Comparison of ENCODE assay signal across 7 cellular contexts in the genomic region with DNA sequence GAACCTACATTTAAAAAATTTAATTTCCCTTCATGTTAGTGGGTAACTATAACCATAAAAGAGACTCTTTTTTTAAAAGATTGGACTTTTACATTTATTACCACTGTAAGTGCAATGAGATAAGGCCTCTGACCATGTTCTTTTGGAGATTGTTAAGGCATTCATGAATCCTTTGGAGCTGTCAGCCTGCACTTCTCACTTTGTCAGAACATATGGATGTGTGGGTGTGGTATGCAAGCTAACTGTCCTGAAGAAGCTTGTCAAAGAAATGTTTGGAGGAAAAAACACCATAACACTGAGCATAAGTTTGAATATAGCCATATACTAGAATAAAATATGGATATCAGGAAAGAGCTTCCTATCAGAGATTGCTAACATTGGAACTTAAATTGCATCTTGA.
"Had no signal": no experiment of that assay in that cellular context is flagged by ENCODE, and none has a peak within 500 bp of the region (broad histone marks: within the 10 kb centered on the region; RNA-seq: fewer than 3 reads in every experiment).

No MANE protein-coding gene starts in this region.

- DNase-seq: GM23248, GOT3, H7, HFFc6 had no signal

- H3K27me3 Mint-ChIP-seq: IgD-negative memory B cell had no signal

- H3K9me3 ChIP-seq: HAP-1 had no signal

- H3K36me3 Mint-ChIP-seq: IgD-negative memory B cell had no signal

- H3K4me3 Mint-ChIP-seq: HFFc6, IgD-negative memory B cell had no signal

- H3K4me3 ChIP-seq: GM23248, HAP-1 had no signal

- H3K4me1 Mint-ChIP-seq: IgD-negative memory B cell had no signal

- H3K27ac Mint-ChIP-seq: HFFc6, IgD-negative memory B cell had no signal

- H3K36me3 ChIP-seq: HAP-1 had no signal

- H3K27ac ChIP-seq: GM23248, HL-60 had no signal
